In genomic region chr9:136726631-136727191, GRCh38 we compare ENCODE assay signal across 6 cellular contexts. TPM values are rescaled to one million over a fixed set of nuclear protein-coding genes. Genes with fewer than 3 reads are reported as not detected.
DNase-seq lines count a peak whose midpoint lies in the region; ATAC-seq and TF ChIP-seq lines count a peak whose summit lies in the region.

No MANE protein-coding gene starts in this region.

- H3K4me1 ChIP-seq in Karpas-422 (ENCODE audit: low read length) (peaks cover 24% of the 10 kb centered on the region), adrenal gland (replicated peaks in 1 of 2) (peaks cover 21 to 29% of the 10 kb centered on the region in 2 donors), muscle layer of duodenum (ENCODE audit: control insufficient read depth in 1 of 2, insufficient read depth in 2 of 2, low read length in 2 of 2) (peaks cover 13 to 33% of the 10 kb centered on the region in 2 donors)

- H3K27ac ChIP-seq in Karpas-422 (ENCODE audit: low read length): no peak overlapping the region; the same call in 1 of the 2 replicates
- no peak overlapping the region for H3K27ac ChIP-seq in adrenal gland
- peak overlapping the region; percentile 45 for H3K27ac ChIP-seq in muscle layer of duodenum (ENCODE audit: low read length)

- peak overlapping the region; percentile 84 for H3K9ac ChIP-seq in Karpas-422 (ENCODE audit: low read length)

- ATAC-seq in HG03460 (IDR thresholded peaks at IDR 0.05; ENCODE audit: unreplicated experiment): no peak

- H3K9me3 ChIP-seq in Karpas-422 (ENCODE audit: low read length) (no peaks in the 10 kb centered on the region), adrenal gland (replicated peaks in 1 of 3) (no peaks in the 10 kb centered on the region), muscle layer of duodenum (ENCODE audit: control insufficient read depth in 1 of 2, low read length in 2 of 2) (no peaks in the 10 kb centered on the region)

- no peaks in the 10 kb centered on the region for H3K9me2 ChIP-seq in Karpas-422 (replicated peaks; ENCODE audit: insufficient read depth, low read length)

- intact Hi-C loops in adrenal gland (cut with DNase I): no loop called here

- peak in 4 of 6 experiments; percentile 12 to 29 (median 20) for TF ChIP-seq CTCF in adrenal gland (IDR thresholded peaks at IDR 0.05)

- peaks cover 13% of the 10 kb centered on the region for H3K79me2 ChIP-seq in Karpas-422 (ENCODE audit: low read length)

- H3K4me3 ChIP-seq in Karpas-422 (ENCODE audit: low read length) (peak overlapping the region; percentile 98), adrenal gland (peak overlapping the region in 2 of 4 donors; percentile 48 to 84), muscle layer of duodenum (ENCODE audit: low read depth in 1 of 2, low read length in 2 of 2) (peak overlapping the region; percentile 94 to 95)

- peaks cover 37% of the 10 kb centered on the region for H4K20me1 ChIP-seq in Karpas-422 (ENCODE audit: insufficient read depth, low read depth, low read length)

- H3K27me3 ChIP-seq in Karpas-422 (ENCODE audit: low read length) (no peaks in the 10 kb centered on the region), adrenal gland (no peaks in the 10 kb centered on the region), muscle layer of duodenum (ENCODE audit: low read depth, low read length) (no peaks in the 10 kb centered on the region)

- WGBS in adrenal gland, 4 donors: 33 to 40% (median 36%) methylated on average over 18 of the region's 18 CpGs

- DNase-seq in AG08396 (ENCODE audit: low spot score) (peak; percentile 67), Karpas-422 (peak; percentile 66), adrenal gland (peak in 1 of 7 donors; percentile 66), NCI-H1694 treated with DMSO at 0.1 percent for 48 hours (lab: John Stamatoyannopoulos, UW) (no peak)

- peaks cover 23% of the 10 kb centered on the region for H3K36me3 ChIP-seq in Karpas-422 (ENCODE audit: insufficient read depth, low read length)
- H3K36me3 ChIP-seq in adrenal gland (replicated peaks in 1 of 2): peaks cover 0 to 41% of the 10 kb centered on the region in 2 donors
- H3K36me3 ChIP-seq in muscle layer of duodenum (ENCODE audit: control insufficient read depth in 1 of 2, insufficient read depth in 2 of 2, low read length in 2 of 2): peaks cover 23 to 42% of the 10 kb centered on the region in 2 donors

- no peak overlapping the region for H2AFZ ChIP-seq in Karpas-422 (ENCODE audit: low read length)

- peak overlapping the region; percentile 89 for H3K4me2 ChIP-seq in Karpas-422 (ENCODE audit: low read depth, low read length, poor library complexity, severe bottlenecking)

- no peak for TF ChIP-seq POLR2A in adrenal gland (IDR thresholded peaks at IDR 0.05)

RNA-seq across cellular contexts. Expression of gene DIPK1B, which starts 14.3 kb away (rescaled TPM):
- total RNA-seq in Karpas-422 (2014; rRNA removed; shearing (Covaris generic); ENCODE audit: low replicate concordance): not detected in 2 replicates
- 10 to 100 TPM in 3 of 8 donors, 1 to 10 TPM in 5; 2.9 to 17.8 (median 5.4) TPM for total RNA-seq in adrenal gland
- polyA plus RNA-seq in adrenal gland: 10 to 100 TPM in 2 of 3 donors, 1 to 10 TPM in 1; 1.4 to 19.2 (median 16.3) TPM

RNA-seq across cellular contexts. Expression of gene LCN10, which starts 16.0 kb away (rescaled TPM):
- total RNA-seq in Karpas-422 (2014; rRNA removed; shearing (Covaris generic); ENCODE audit: low replicate concordance): not detected in 2 replicates
- under 1 TPM in 2 of 8 donors, not detected in 6; 0.17 to 0.23 TPM for total RNA-seq in adrenal gland
- 1 to 10 TPM in 2 of 3 donors, under 1 TPM in 1; 0.11 to 9.5 (median 2.4) TPM for polyA plus RNA-seq in adrenal gland

RNA-seq across cellular contexts. Expression of gene LCN6, which starts 21.6 kb away (rescaled TPM):
- not detected in 2 replicates for total RNA-seq in Karpas-422 (2014; rRNA removed; shearing (Covaris generic); ENCODE audit: low replicate concordance)
- total RNA-seq in adrenal gland: 10 to 100 TPM in 1 of 8 donors, 1 to 10 TPM in 1, under 1 TPM in 2, not detected in 4; 0.43 to 25.4 (median 1.1) TPM
- 10 to 100 TPM in 1 of 3 donors, 1 to 10 TPM in 1, not detected in 1; 2.8 to 20.8 TPM for polyA plus RNA-seq in adrenal gland

RNA-seq across cellular contexts. Expression of gene LCN8, which starts 31.3 kb away (rescaled TPM):
- total RNA-seq in Karpas-422 (2014; rRNA removed; shearing (Covaris generic); ENCODE audit: low replicate concordance): not detected in 2 replicates
- total RNA-seq in adrenal gland: not detected
- not detected for polyA plus RNA-seq in adrenal gland

RNA-seq across cellular contexts. Expression of gene LCN15, which starts 37.6 kb away (rescaled TPM):
- total RNA-seq in Karpas-422 (2014; rRNA removed; shearing (Covaris generic); ENCODE audit: low replicate concordance): not detected in 2 replicates
- not detected for total RNA-seq in adrenal gland
- not detected for polyA plus RNA-seq in adrenal gland
